In genomic region chr4:143186634-143187033, GRCh38 we compare ENCODE assay signal across 8 cellular contexts. TPM values are rescaled to one million over a fixed set of nuclear protein-coding genes. Genes with fewer than 3 reads are reported as not detected.
DNase-seq lines count a peak whose midpoint lies in the region; ATAC-seq and TF ChIP-seq lines count a peak whose summit lies in the region.

No MANE protein-coding gene starts in this region.

- peaks cover 50% of the 10 kb centered on the region for H3K4me1 Mint-ChIP-seq in activated naive CD4-positive, alpha-beta T cell treated with anti-CD3 and anti-CD28 coated beads for 36 hours (ENCODE audit: low read depth)

- ATAC-seq in right lobe of liver (no peak), upper lobe of left lung (ENCODE audit: low FRiP score in 2 of 2) (no peak), GM21526 (IDR thresholded peaks at IDR 0.05; ENCODE audit: low FRiP score, unreplicated experiment) (no peak)

- no peak for TF ChIP-seq EP300 in upper lobe of left lung (IDR thresholded peaks at IDR 0.05)

- CTCF ChIA-PET in activated naive CD4-positive, alpha-beta T cell treated with anti-CD3 and anti-CD28 coated beads for 36 hours (lab: Charles Lee): no interaction called here

- H3K4me1 ChIP-seq in adipocyte (ENCODE audit: control insufficient read depth, insufficient read depth, low read length) (peaks cover 36% of the 10 kb centered on the region), right lobe of liver (peaks cover 0 to 34% (median 0%) of the 10 kb centered on the region in 4 donors), upper lobe of left lung (peaks cover 42 to 60% (median 44%) of the 10 kb centered on the region in 4 donors)

- TF ChIP-seq CTCF in right lobe of liver (IDR thresholded peaks at IDR 0.05): no peak
- TF ChIP-seq CTCF in upper lobe of left lung (IDR thresholded peaks at IDR 0.05): no peak

- H3K9me3 Mint-ChIP-seq in activated naive CD4-positive, alpha-beta T cell treated with anti-CD3 and anti-CD28 coated beads for 36 hours: no peaks in the 10 kb centered on the region

- peak overlapping the region; percentile 95 for H3K4me3 Mint-ChIP-seq in activated naive CD4-positive, alpha-beta T cell treated with anti-CD3 and anti-CD28 coated beads for 36 hours

- no peaks in the 10 kb centered on the region for H3K27me3 ChIP-seq in adipocyte (replicated peaks; ENCODE audit: control insufficient read depth, insufficient read depth, low read length)
- H3K27me3 ChIP-seq in right lobe of liver: no peaks in the 10 kb centered on the region
- no peaks in the 10 kb centered on the region for H3K27me3 ChIP-seq in upper lobe of left lung

- intact Hi-C loops in activated naive CD4-positive, alpha-beta T cell treated with anti-CD3 and anti-CD28 coated beads for 36 hours (cut with micrococcal nuclease): loop anchor here (2.0 to 10.0 kb wide), 5 partner anchors 474 to 1060 kb away; no protein-coding TSS in a partner anchor
- intact Hi-C loops in right lobe of liver (cut with DNase I): no loop called here

- DNase-seq in activated naive CD4-positive, alpha-beta T cell treated with anti-CD3 and anti-CD28 coated beads for 36 hours: no peak
- no peak for DNase-seq in activated naive CD4-positive, alpha-beta T cell (lab: John Stamatoyannopoulos, UW)
- DNase-seq in adipocyte (ENCODE audit: low read depth) (peak; percentile 50), right lobe of liver (no peak), upper lobe of left lung (no peak), H4 (ENCODE audit: low spot score) (no peak), NCI-H187 (lab: John Stamatoyannopoulos, UW) (no peak)

- H3K27me3 Mint-ChIP-seq in activated naive CD4-positive, alpha-beta T cell treated with anti-CD3 and anti-CD28 coated beads for 36 hours (ENCODE audit: low read depth): no peaks in the 10 kb centered on the region

- H3K36me3 ChIP-seq in adipocyte (ENCODE audit: control insufficient read depth, insufficient read depth, low read length, severe bottlenecking): peaks cover 17% of the 10 kb centered on the region
- peaks cover 0 to 21% (median 1%) of the 10 kb centered on the region in 4 donors for H3K36me3 ChIP-seq in right lobe of liver
- H3K36me3 ChIP-seq in upper lobe of left lung: peaks cover 0 to 30% (median 6%) of the 10 kb centered on the region in 4 donors

- peak overlapping the region; percentile 95 for H3K27ac Mint-ChIP-seq in activated naive CD4-positive, alpha-beta T cell treated with anti-CD3 and anti-CD28 coated beads for 36 hours

- peak overlapping the region; percentile 86 for H3K9ac ChIP-seq in adipocyte (ENCODE audit: low read length)

- TF ChIP-seq POLR2A in right lobe of liver (IDR thresholded peaks at IDR 0.05) (no peak), upper lobe of left lung (IDR thresholded peaks at IDR 0.05) (no peak)

- WGBS in right lobe of liver (ENCODE audit: insufficient coverage, low coverage, low lambda C conversion rate, missing lambda C conversion rate): 0% methylated on average over 6 of the region's 6 CpGs
- WGBS in upper lobe of left lung, 2 donors: 3 to 4% methylated on average over 6 of the region's 6 CpGs

- H3K9me3 ChIP-seq in adipocyte (ENCODE audit: control insufficient read depth, low read length) (no peaks in the 10 kb centered on the region), right lobe of liver (no peaks in the 10 kb centered on the region), upper lobe of left lung (no peaks in the 10 kb centered on the region)

- H3K27ac ChIP-seq in right lobe of liver: peak overlapping the region in 2 of 3 donors; percentile 20 to 88
- H3K27ac ChIP-seq in upper lobe of left lung: peak overlapping the region in 3 of 4 donors; percentile 92 to 95 (median 94)

- peak overlapping the region; percentile 87 for H3K4me3 ChIP-seq in adipocyte (ENCODE audit: low read length)
- peak overlapping the region; percentile 84 to 90 (median 84) for H3K4me3 ChIP-seq in right lobe of liver
- H3K4me3 ChIP-seq in upper lobe of left lung: peak overlapping the region; percentile 61 to 76 (median 68)

- H3K36me3 Mint-ChIP-seq in activated naive CD4-positive, alpha-beta T cell treated with anti-CD3 and anti-CD28 coated beads for 36 hours (ENCODE audit: low read depth): peaks cover 42% of the 10 kb centered on the region

RNA-seq across cellular contexts. Expression of gene USP38, which starts 1.9 kb away (rescaled TPM):
- total RNA-seq in activated naive CD4-positive, alpha-beta T cell treated with anti-CD3 and anti-CD28 coated beads for 36 hours: 10 to 100 TPM; 14.4 to 15.5 TPM
- total RNA-seq in right lobe of liver (10 to 100 TPM; 21.0 to 24.6 (median 21.4) TPM), upper lobe of left lung (10 to 100 TPM; 14.7 to 41.7 (median 23.4) TPM)
- 7.8 and 12.7 TPM in 2 replicates for total RNA-seq in H4 (2014; rRNA removed; shearing (Covaris generic))
